In genomic region chr17:3959295-3959899, GRCh38 we compare ENCODE assay signal across 9 cellular contexts. TPM values are rescaled to one million over a fixed set of nuclear protein-coding genes. Genes with fewer than 3 reads are reported as not detected.
DNase-seq lines count a peak whose midpoint lies in the region; ATAC-seq and TF ChIP-seq lines count a peak whose summit lies in the region.
"Had no signal": no experiment of that assay in that cellular context is flagged by ENCODE, and none has a peak within 500 bp of the region (broad histone marks: within the 10 kb centered on the region; RNA-seq: fewer than 3 reads in every experiment).

No MANE protein-coding gene starts in this region.

- peaks cover 69% of the 10 kb centered on the region for H3K4me1 ChIP-seq in CD8-positive, alpha-beta T cell (ENCODE audit: insufficient read depth, low read length)
- H3K4me1 ChIP-seq in mucosa of rectum (ENCODE audit: control insufficient read depth in 2 of 2, insufficient read depth in 2 of 2, low read length in 2 of 2) = peaks cover 46 to 54% of the 10 kb centered on the region in 2 donors

- H3K27me3 ChIP-seq in CD8-positive, alpha-beta T cell (ENCODE audit: insufficient read depth, low read length) = no peaks in the 10 kb centered on the region
- no peaks in the 10 kb centered on the region for H3K27me3 ChIP-seq in mucosa of rectum (ENCODE audit: control insufficient read depth in 2 of 2, insufficient read depth in 2 of 2, low read length in 2 of 2)

- CTCF ChIA-PET in CD8-positive, alpha-beta T cell (lab: Charles Lee) = interaction anchor here (1.6 to 4.5 kb wide), 2 partner anchors 11 to 46 kb away, joined by 4 to 26 read pairs; no protein-coding TSS in a partner anchor
- CTCF ChIA-PET in activated naive CD4-positive, alpha-beta T cell treated with anti-CD3 and anti-CD28 coated beads, Interleukin-2, amount 10 ng/mL, durations not matched to agents 7 days and 5 days (lab: Charles Lee) = no interaction called here

- H3K36me3 ChIP-seq in CD8-positive, alpha-beta T cell (ENCODE audit: insufficient read depth, low read length) = peaks cover 21% of the 10 kb centered on the region
- peaks cover 25% of the 10 kb centered on the region in 2 donors for H3K36me3 ChIP-seq in mucosa of rectum (ENCODE audit: control insufficient read depth in 2 of 2, insufficient read depth in 2 of 2, low read length in 2 of 2)

- H3K27ac ChIP-seq in CD8-positive, alpha-beta T cell (ENCODE audit: low read depth, low read length) = no peak overlapping the region
- H3K27ac ChIP-seq in mucosa of rectum (ENCODE audit: low read depth in 2 of 2, low read length in 2 of 2) = peak overlapping the region; percentile 96 to 99

- H3K4me3 ChIP-seq in CD8-positive, alpha-beta T cell (ENCODE audit: low read depth, low read length) = no peak overlapping the region
- H3K4me3 ChIP-seq in mucosa of rectum (ENCODE audit: low read length in 2 of 2) = peak overlapping the region; percentile 26 to 45

- TF ChIP-seq CTCF in CD8-positive, alpha-beta T cell (IDR thresholded peaks at IDR 0.05) = no peak

- H3K27me3 Mint-ChIP-seq in CD8-positive, alpha-beta T cell (ENCODE audit: low read depth) = no peaks in the 10 kb centered on the region
- H3K27me3 Mint-ChIP-seq in activated naive CD4-positive, alpha-beta T cell treated with anti-CD3 and anti-CD28 coated beads, Interleukin-2, amount 10 ng/mL, durations not matched to agents 7 days and 5 days = no peaks in the 10 kb centered on the region

- peak overlapping the region; percentile 56 to 97 for H3K9ac ChIP-seq in mucosa of rectum (ENCODE audit: low read depth in 1 of 2, low read length in 2 of 2)

- H3K9me3 ChIP-seq in CD8-positive, alpha-beta T cell (ENCODE audit: low read length) = no peaks in the 10 kb centered on the region
- H3K9me3 ChIP-seq in mucosa of rectum (ENCODE audit: control insufficient read depth in 2 of 2, low read length in 2 of 2) = no peaks in the 10 kb centered on the region

- peak overlapping the region; percentile 84 for H3K27ac Mint-ChIP-seq in CD8-positive, alpha-beta T cell
- H3K27ac Mint-ChIP-seq in activated naive CD4-positive, alpha-beta T cell treated with anti-CD3 and anti-CD28 coated beads, Interleukin-2, amount 10 ng/mL, durations not matched to agents 7 days and 5 days = peak overlapping the region; percentile 70

- ATAC-seq in CD8-positive, alpha-beta T cell = no peak
- ATAC-seq in GM21717 (IDR thresholded peaks at IDR 0.05; ENCODE audit: unreplicated experiment) = no peak

- intact Hi-C loops in CD8-positive, alpha-beta T cell (cut with DNase I, micrococcal nuclease) = no loop called here

- H3K9me3 Mint-ChIP-seq in CD8-positive, alpha-beta T cell = no peaks in the 10 kb centered on the region
- H3K9me3 Mint-ChIP-seq in activated naive CD4-positive, alpha-beta T cell treated with anti-CD3 and anti-CD28 coated beads, Interleukin-2, amount 10 ng/mL, durations not matched to agents 7 days and 5 days = no peaks in the 10 kb centered on the region

- peaks cover 43% of the 10 kb centered on the region for H3K36me3 Mint-ChIP-seq in CD8-positive, alpha-beta T cell
- H3K36me3 Mint-ChIP-seq in activated naive CD4-positive, alpha-beta T cell treated with anti-CD3 and anti-CD28 coated beads, Interleukin-2, amount 10 ng/mL, durations not matched to agents 7 days and 5 days = peaks cover 57% of the 10 kb centered on the region

- in situ Hi-C loops in ACHN (cut with HindIII; ENCODE audit: low pct_ligation_motif_present, low pct_unique_long_range_greater_than_20kb, low sequenced_read_pairs) = no loop called here

- H3K4me1 Mint-ChIP-seq in CD8-positive, alpha-beta T cell (ENCODE audit: low read depth) = peaks cover 69% of the 10 kb centered on the region
- H3K4me1 Mint-ChIP-seq in activated naive CD4-positive, alpha-beta T cell treated with anti-CD3 and anti-CD28 coated beads, Interleukin-2, amount 10 ng/mL, durations not matched to agents 7 days and 5 days = peaks cover 55% of the 10 kb centered on the region

- POLR2A ChIA-PET in CD8-positive, alpha-beta T cell (lab: Charles Lee) = no interaction called here

- no peak for DNase-seq in CD8-positive, alpha-beta T cell
- DNase-seq in LoVo (ENCODE audit: low spot score) (peak; percentile 5), NOMO-1 (lab: John Stamatoyannopoulos, UW; ENCODE audit: unreplicated experiment in 2 of 2) (no peak), inferior parietal cortex (ENCODE audit: extremely low spot score) (no peak), ACHN (no peak)
- no peak for DNase-seq in activated naive CD4-positive, alpha-beta T cell treated with anti-CD3 and anti-CD28 coated beads, Interleukin-2, amount 10 ng/mL, durations not matched to agents 7 days and 5 days

- no peak overlapping the region for H3K4me3 Mint-ChIP-seq in CD8-positive, alpha-beta T cell
- no peak overlapping the region for H3K4me3 Mint-ChIP-seq in activated naive CD4-positive, alpha-beta T cell treated with anti-CD3 and anti-CD28 coated beads, Interleukin-2, amount 10 ng/mL, durations not matched to agents 7 days and 5 days

RNA-seq across cellular contexts. Expression of gene ATP2A3, which starts 4.8 kb away (rescaled TPM):
- 100 to 1,000 TPM; 197 to 200 TPM for total RNA-seq in CD8-positive, alpha-beta T cell

RNA-seq across cellular contexts. Expression of gene P2RX1, which starts 43.1 kb away (rescaled TPM):
- under 1 TPM; 0.67 to 0.95 TPM for total RNA-seq in CD8-positive, alpha-beta T cell
- total RNA-seq: pulmonary artery endothelial cell had no signal
